1 cellular context compared by ENCODE assay signal in the genomic region with DNA sequence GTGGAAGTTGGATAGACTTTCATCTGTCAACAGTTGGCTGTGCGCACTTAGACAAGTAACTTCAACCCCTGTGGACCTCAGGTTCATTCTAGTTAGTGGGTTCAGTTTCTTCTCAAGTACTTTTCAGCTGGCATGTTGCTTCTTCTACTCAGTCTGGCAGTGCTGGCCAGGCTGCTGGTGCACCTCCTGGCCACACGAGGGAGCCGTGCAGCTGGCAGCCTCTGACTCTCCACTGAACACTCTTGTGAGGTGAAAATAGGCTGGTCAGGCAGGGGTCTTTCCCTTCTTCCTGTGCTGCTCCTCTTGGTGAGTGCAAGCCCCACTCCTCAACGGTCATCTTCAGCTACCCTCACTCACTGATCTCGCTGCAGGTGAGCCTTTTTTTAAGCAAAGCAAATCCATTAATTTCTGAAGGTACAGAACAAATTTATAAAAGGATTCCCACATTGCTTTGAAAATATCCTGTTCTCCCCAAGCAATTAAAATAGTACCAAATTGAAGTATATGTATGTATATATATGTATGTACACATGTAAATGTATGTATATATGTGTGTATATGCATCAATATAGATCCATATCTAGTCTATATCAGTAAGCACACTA.
TF ChIP-seq lines count a peak whose summit lies in the region.

No MANE protein-coding gene starts in this region.

TF ChIP-seq in H1, 55 proteins besides CTCF, POLR2A, EP300 and RAD21:
- no peak for TF ChIP-seq CBX5 (IDR thresholded peaks at IDR 0.05; ENCODE audit: low read depth, low read length)
- no peak for TF ChIP-seq ZNF274 (IDR thresholded peaks at IDR 0.05; ENCODE audit: borderline replicate concordance, extremely low read depth, low read length)
- no peak for TF ChIP-seq ASH2L (IDR thresholded peaks at IDR 0.05; ENCODE audit: low read length)
- no peak for TF ChIP-seq BCL11A (IDR thresholded peaks at IDR 0.05; ENCODE audit: low read depth in 2 of 2, low read length in 2 of 2)
- no peak for TF ChIP-seq MAFK (IDR thresholded peaks at IDR 0.05; ENCODE audit: low read depth, low read length)
- no peak for TF ChIP-seq CEBPB (IDR thresholded peaks at IDR 0.05; ENCODE audit: low read depth, low read length)
- no peak for TF ChIP-seq YY1 (IDR thresholded peaks at IDR 0.05; ENCODE audit: low read depth, low read length)
- no peak for TF ChIP-seq TAF1 (IDR thresholded peaks at IDR 0.05; ENCODE audit: low read depth, low read length)
- no peak for TF ChIP-seq POLR2AphosphoS5 (IDR thresholded peaks at IDR 0.05; ENCODE audit: low read depth, low read length)
- TF ChIP-seq SIX5 (IDR thresholded peaks at IDR 0.05; ENCODE audit: low read depth, low read length), result no peak
- no peak for TF ChIP-seq MAX (IDR thresholded peaks at IDR 0.05)
- no peak for TF ChIP-seq GTF2F1 (IDR thresholded peaks at IDR 0.05; ENCODE audit: borderline replicate concordance, low read depth, low read length)
- TF ChIP-seq EGR1 (IDR thresholded peaks at IDR 0.05; ENCODE audit: borderline replicate concordance, low read depth, low read length), result no peak
